Comparison of ENCODE assay signal across 8 cellular contexts in the genomic region with DNA sequence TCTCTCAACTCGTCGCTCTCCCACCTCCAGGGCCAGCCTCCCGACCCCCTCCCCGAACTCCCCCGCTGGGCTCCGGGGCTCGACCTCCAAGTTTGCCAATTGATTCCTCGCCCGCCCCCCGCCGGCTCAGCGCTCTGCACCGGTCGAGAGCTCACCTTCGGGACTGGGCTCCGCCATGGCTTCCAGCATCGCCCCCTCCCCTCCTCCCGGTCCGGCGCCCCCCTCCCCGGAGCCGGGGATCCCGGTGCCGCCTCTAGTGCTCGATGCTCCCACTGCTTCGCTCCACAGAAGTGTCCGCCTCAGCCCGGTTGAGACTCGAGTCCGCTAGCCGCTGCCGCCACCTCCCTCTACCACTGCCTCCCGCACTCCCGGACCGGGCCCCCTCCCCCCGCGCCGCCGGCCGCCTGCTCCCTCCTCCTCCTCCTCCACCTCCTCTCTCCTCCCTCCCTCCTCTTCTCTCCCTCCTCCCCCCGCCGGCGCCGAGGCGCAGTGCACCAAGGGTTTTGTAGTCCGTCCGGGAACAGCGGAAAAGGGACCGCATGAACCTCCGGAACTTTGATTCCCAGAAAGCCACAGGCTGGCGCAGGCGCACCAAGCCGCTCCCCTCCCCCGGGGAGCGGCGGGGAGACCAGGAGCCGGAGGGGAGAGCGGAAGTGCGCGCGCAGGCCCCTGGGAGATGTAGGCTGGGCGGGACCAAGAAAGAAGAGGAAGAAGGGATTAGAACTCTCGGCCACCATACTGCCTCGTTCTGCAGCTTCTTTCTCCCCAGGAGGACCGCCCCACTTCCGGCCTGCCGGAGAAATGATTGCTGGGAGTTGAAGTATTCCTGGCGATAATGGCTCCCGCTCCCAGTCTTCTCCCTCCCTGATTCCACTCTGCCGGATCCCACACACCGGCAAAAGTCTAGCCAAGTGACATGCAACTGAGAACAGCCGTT. TPM values are rescaled to one million over a fixed set of nuclear protein-coding genes. Genes with fewer than 3 reads are reported as not detected.
DNase-seq lines count a peak whose midpoint lies in the region; ATAC-seq and TF ChIP-seq lines count a peak whose summit lies in the region.

A gene (minus strand): TSS at position 367 of the 937 bp plus-strand sequence. CDS start 178 bp downstream, at position 189.

- H3K4me3 ChIP-seq in BJ (ENCODE audit: low read depth, low read length) (peak within 1 kb of the TSS; percentile 97), left lung (peak within 1 kb of the TSS; percentile 86 to 99)

- intact Hi-C loops in left lung (cut with DNase I): no loop called here

- DNase-seq in BJ (ENCODE audit: low read depth) (peak; percentile 98), NCI-H82 (lab: John Stamatoyannopoulos, UW) (peak; percentile 100), dermis blood vessel endothelial cell (peak; percentile 99), left lung (peak; percentile 99 to 100)
- peak; percentile 98 for DNase-seq in activated CD4-positive, alpha-beta T cell treated with anti-CD3 and anti-CD28 coated beads, Interleukin-2, amount 50 U/mL, for 48 hours
- peak; percentile 92 to 94 for DNase-seq in stimulated activated CD4-positive, alpha-beta T cell treated with anti-CD3 and anti-CD28 coated beads, Interleukin-2, amount 100 ng/mL, for 48 hours

- POLR2A ChIA-PET in BJ (lab: Charles Lee): interaction anchor here (0.7 to 1.1 kb wide), 4 partner anchors 17 to 196 kb away, joined by 3 read pairs; no protein-coding TSS in a partner anchor

- H3K36me3 ChIP-seq in BJ (ENCODE audit: control insufficient read depth, insufficient read depth, low read length): peaks cover 16% of the 10 kb centered on the region
- peaks cover 0 to 45% of the 10 kb centered on the region in 2 donors for H3K36me3 ChIP-seq in left lung

- no peaks in the 10 kb centered on the region for H3K9me3 ChIP-seq in left lung

- TF ChIP-seq CTCF in BJ (IDR thresholded peaks at IDR 0.05; ENCODE audit: insufficient read depth, low read depth, low read length) (no peak), left lung (IDR thresholded peaks at IDR 0.05) (peak in 1 of 2 donors; percentile 35)

- peak within 1 kb of the TSS; percentile 89 to 96 for H3K27ac ChIP-seq in left lung

- H3K4me1 ChIP-seq in left lung: peaks cover 24 to 64% of the 10 kb centered on the region in 2 donors

- ATAC-seq in GM19372 (IDR thresholded peaks at IDR 0.05; ENCODE audit: low read depth, unreplicated experiment) (peak; percentile 52), HG03565 (IDR thresholded peaks at IDR 0.05; ENCODE audit: unreplicated experiment) (peak; percentile 38), left lung (peak; percentile 76)

- no peaks in the 10 kb centered on the region for H3K27me3 ChIP-seq in BJ (ENCODE audit: control insufficient read depth, insufficient read depth, low read length)
- H3K27me3 ChIP-seq in left lung: no peaks in the 10 kb centered on the region

- CTCF ChIA-PET in BJ (lab: Yijun Ruan, JAX): interaction anchor here (1.2 to 3.6 kb wide), 2 partner anchors 57 to 321 kb away, joined by 3 to 19 read pairs; no protein-coding TSS in a partner anchor

RNA-seq across cellular contexts. Expression of the gene that starts here (rescaled TPM):
- polyA plus RNA-seq in BJ (2011; rRNA removed): 59.0 and 72.8 TPM in 2 replicates
- polyA minus RNA-seq in BJ (2011; rRNA and poly(A)+ RNA removed): 31.7 and 70.2 TPM in 2 replicates
- total RNA-seq in dermis blood vessel endothelial cell: 41.4 and 42.8 TPM in 2 replicates
- 10 to 100 TPM; 31.1 to 45.4 TPM for total RNA-seq in left lung

Comparison
In these comparisons a context has a peak if more than half of its experiments do, and no peak if none do; other contexts are left out.
1. Peak in every context shown above with its lines: DNase-seq, ATAC-seq, H3K4me3 ChIP-seq and H3K27ac ChIP-seq.